1 cellular context compared by ENCODE assay signal in the genomic region with DNA sequence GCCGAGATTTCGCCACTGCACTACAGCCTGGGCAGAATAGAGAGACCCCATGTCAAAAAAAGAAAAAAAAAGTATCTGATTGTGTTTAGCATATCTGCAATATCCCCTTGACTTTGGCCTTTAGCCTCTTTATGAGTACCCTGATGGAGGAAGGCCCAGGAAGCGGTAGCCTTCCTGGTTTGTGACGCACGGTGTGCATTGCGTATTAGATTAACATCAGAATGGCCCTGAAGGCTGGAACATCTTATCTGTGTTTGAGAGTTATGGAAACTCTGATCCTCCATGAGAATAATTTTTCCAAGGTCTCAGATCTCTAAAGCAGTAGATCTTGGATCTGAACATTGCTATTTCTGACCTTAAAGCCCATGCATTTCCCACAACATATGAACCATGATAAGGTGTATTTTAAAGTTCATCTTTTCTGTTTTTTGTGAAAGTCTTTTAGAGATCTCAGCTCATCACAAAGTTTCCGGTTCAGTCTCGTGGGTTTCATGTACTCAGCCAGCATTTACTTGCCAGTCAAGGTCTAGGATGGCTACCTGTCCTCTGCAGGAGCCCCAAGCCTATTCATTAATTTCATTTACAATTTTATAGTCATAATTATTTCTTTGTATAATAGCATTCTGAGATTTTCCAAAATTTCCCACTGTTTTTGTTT.
TF ChIP-seq lines count a peak whose summit lies in the region.

No MANE protein-coding gene starts in this region.

TF ChIP-seq in GM23338, 12 proteins besides CTCF, POLR2A, EP300 and RAD21 (continued from another document):
- TF ChIP-seq, protein P1, sequence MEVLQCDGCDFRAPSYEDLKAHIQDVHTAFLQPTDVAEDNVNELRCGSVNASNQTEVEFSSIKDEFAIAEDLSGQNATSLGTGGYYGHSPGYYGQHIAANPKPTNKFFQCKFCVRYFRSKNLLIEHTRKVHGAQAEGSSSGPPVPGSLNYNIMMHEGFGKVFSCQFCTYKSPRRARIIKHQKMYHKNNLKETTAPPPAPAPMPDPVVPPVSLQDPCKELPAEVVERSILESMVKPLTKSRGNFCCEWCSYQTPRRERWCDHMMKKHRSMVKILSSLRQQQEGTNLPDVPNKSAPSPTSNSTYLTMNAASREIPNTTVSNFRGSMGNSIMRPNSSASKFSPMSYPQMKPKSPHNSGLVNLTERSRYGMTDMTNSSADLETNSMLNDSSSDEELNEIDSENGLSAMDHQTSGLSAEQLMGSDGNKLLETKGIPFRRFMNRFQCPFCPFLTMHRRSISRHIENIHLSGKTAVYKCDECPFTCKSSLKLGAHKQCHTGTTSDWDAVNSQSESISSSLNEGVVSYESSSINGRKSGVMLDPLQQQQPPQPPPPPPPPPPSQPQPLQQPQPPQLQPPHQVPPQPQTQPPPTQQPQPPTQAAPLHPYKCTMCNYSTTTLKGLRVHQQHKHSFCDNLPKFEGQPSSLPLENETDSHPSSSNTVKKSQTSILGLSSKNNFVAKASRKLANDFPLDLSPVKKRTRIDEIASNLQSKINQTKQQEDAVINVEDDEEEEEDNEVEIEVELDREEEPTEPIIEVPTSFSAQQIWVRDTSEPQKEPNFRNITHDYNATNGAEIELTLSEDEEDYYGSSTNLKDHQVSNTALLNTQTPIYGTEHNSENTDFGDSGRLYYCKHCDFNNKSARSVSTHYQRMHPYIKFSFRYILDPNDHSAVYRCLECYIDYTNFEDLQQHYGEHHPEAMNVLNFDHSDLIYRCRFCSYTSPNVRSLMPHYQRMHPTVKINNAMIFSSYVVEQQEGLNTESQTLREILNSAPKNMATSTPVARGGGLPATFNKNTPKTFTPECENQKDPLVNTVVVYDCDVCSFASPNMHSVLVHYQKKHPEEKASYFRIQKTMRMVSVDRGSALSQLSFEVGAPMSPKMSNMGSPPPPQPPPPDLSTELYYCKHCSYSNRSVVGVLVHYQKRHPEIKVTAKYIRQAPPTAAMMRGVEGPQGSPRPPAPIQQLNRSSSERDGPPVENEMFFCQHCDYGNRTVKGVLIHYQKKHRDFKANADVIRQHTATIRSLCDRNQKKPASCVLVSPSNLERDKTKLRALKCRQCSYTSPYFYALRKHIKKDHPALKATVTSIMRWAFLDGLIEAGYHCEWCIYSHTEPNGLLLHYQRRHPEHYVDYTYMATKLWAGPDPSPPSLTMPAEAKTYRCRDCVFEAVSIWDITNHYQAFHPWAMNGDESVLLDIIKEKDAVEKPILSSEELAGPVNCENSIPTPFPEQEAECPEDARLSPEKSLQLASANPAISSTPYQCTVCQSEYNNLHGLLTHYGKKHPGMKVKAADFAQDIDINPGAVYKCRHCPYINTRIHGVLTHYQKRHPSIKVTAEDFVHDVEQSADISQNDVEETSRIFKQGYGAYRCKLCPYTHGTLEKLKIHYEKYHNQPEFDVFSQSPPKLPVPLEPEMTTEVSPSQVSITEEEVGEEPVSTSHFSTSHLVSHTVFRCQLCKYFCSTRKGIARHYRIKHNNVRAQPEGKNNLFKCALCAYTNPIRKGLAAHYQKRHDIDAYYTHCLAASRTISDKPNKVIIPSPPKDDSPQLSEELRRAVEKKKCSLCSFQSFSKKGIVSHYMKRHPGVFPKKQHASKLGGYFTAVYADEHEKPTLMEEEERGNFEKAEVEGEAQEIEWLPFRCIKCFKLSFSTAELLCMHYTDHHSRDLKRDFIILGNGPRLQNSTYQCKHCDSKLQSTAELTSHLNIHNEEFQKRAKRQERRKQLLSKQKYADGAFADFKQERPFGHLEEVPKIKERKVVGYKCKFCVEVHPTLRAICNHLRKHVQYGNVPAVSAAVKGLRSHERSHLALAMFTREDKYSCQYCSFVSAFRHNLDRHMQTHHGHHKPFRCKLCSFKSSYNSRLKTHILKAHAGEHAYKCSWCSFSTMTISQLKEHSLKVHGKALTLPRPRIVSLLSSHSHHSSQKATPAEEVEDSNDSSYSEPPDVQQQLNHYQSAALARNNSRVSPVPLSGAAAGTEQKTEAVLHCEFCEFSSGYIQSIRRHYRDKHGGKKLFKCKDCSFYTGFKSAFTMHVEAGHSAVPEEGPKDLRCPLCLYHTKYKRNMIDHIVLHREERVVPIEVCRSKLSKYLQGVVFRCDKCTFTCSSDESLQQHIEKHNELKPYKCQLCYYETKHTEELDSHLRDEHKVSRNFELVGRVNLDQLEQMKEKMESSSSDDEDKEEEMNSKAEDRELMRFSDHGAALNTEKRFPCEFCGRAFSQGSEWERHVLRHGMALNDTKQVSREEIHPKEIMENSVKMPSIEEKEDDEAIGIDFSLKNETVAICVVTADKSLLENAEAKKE (CRISPR knock-in tag; IDR thresholded peaks at IDR 0.05) = no peak
- TF ChIP-seq ZNF114 (CRISPR knock-in tag; IDR thresholded peaks at IDR 0.05) = no peak
